ENCODE assay signal across 26 cellular contexts in the genomic region with DNA sequence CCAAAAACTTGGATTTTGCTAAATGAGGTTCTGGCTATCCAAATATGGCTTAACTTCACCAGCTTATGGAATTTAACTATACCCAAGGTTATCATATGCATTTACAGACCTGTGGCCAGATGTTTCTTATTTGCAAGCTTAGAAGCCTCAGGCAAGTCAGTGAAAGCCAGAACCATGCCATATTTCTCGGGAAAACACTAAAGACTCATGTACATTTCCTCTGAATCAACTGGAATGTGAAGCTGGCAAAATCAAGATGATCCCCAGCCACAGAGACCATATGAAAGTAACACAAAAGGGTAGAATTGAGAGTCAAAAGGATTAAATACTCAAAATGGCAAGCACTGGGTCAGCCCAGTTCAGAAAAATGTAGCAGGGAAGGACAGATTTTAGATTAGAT.
"Had no signal": no experiment of that assay in that cellular context is flagged by ENCODE, and none has a peak within 500 bp of the region (broad histone marks: within the 10 kb centered on the region; RNA-seq: fewer than 3 reads in every experiment).

No MANE protein-coding gene starts in this region.

- H3K27me3 Mint-ChIP-seq: stimulated activated naive CD8-positive, alpha-beta T cell treated with anti-CD3 and anti-CD28 coated beads, Interleukin-15, amount 100 ng/mL, for 72 hours had no signal

- H3K4me3 Mint-ChIP-seq: memory B cell; mesothelial cell of epicardium; naive thymus-derived CD4-positive, alpha-beta T cell; nephron; neural progenitor cell; stimulated activated naive CD8-positive, alpha-beta T cell treated with anti-CD3 and anti-CD28 coated beads, Interleukin-15, amount 100 ng/mL, for 72 hours had no signal

- H3K27ac Mint-ChIP-seq: memory B cell; mesothelial cell of epicardium; naive thymus-derived CD4-positive, alpha-beta T cell; nephron; neural progenitor cell; stimulated activated naive CD8-positive, alpha-beta T cell treated with anti-CD3 and anti-CD28 coated beads, Interleukin-15, amount 100 ng/mL, for 72 hours had no signal

- H3K9me3 Mint-ChIP-seq: memory B cell; nephron; neural progenitor cell; stimulated activated naive CD8-positive, alpha-beta T cell treated with anti-CD3 and anti-CD28 coated beads, Interleukin-15, amount 100 ng/mL, for 72 hours had no signal

- H3K4me1 Mint-ChIP-seq: memory B cell; naive thymus-derived CD4-positive, alpha-beta T cell; nephron; neural progenitor cell; stimulated activated naive CD8-positive, alpha-beta T cell treated with anti-CD3 and anti-CD28 coated beads, Interleukin-15, amount 100 ng/mL, for 72 hours had no signal

- H3K4me3 ChIP-seq: coronary artery, esophagus squamous epithelium, lung, neural progenitor cell, prostate gland, right atrium auricular region, smooth muscle cell, suprapubic skin, transverse colon, vagina had no signal

- DNase-seq: dermis blood vessel endothelial cell; effector memory CD4-positive, alpha-beta T cell; erythroblast; esophagus squamous epithelium; foreskin melanocyte; naive thymus-derived CD4-positive, alpha-beta T cell; stimulated activated CD4-positive, alpha-beta T cell treated with anti-CD3 and anti-CD28 coated beads, Interleukin-12 subunit alpha, Interleukin-12 subunit beta, amount 100 ng/mL, for 4 hours; stimulated activated CD4-positive, alpha-beta T cell treated with anti-CD3 and anti-CD28 coated beads, Interleukin-1b, Interleukin-23, amount 100 ng/mL, for 48 hours; stimulated activated CD4-positive, alpha-beta T cell treated with anti-CD3 and anti-CD28 coated beads, Interleukin-4, amount 100 ng/mL, for 1 hour; stimulated activated CD8-positive, alpha-beta memory T cell treated with anti-CD3 and anti-CD28 coated beads, Interleukin-4, amount 100 ng/mL, for 48 hours; stimulated activated naive CD4-positive, alpha-beta T cell; stimulated activated naive CD8-positive, alpha-beta T cell treated with anti-CD3 and anti-CD28 coated beads, Interleukin-15, amount 100 ng/mL, for 72 hours; transverse colon had no signal

- H3K36me3 Mint-ChIP-seq: memory B cell, mesothelial cell of epicardium, neural progenitor cell had no signal

- ATAC-seq: left lobe of liver; naive thymus-derived CD4-positive, alpha-beta T cell; sciatic nerve; stimulated activated naive CD8-positive, alpha-beta T cell treated with anti-CD3 and anti-CD28 coated beads, Interleukin-15, amount 100 ng/mL, for 72 hours had no signal
